Comparison of ENCODE assay signal across 23 cellular contexts in genomic region chr11:129286813-129287212, GRCh38.
DNase-seq lines count a peak whose midpoint lies in the region; ATAC-seq and TF ChIP-seq lines count a peak whose summit lies in the region.
"Had no signal": no experiment of that assay in that cellular context is flagged by ENCODE, and none has a peak within 500 bp of the region (broad histone marks: within the 10 kb centered on the region; RNA-seq: fewer than 3 reads in every experiment).

No MANE protein-coding gene starts in this region.

- peak overlapping the region; percentile 27 for H3K27ac Mint-ChIP-seq in progenitor cell of endocrine pancreas
- H3K27ac Mint-ChIP-seq in CD8-positive, alpha-beta memory T cell: peak overlapping the region in 1 of 8 donors; percentile 5
- H3K27ac Mint-ChIP-seq: activated naive CD4-positive, alpha-beta T cell treated with anti-CD3 and anti-CD28 coated beads, Interleukin-2, amount 50 U/mL, for 24 hours; CD4-positive, CD25-positive, alpha-beta regulatory T cell; dendritic cell treated with granulocyte-macrophage colony-stimulating factor and Interleukin-4, amounts not matched to agents 40 ng/mL and 50 ng/mL, for 4 days; stimulated activated effector memory CD8-positive, alpha-beta T cell treated with anti-CD3 and anti-CD28 coated beads, Interleukin-12 subunit alpha, Interleukin-12 subunit beta, amount 100 ng/mL, for 72 hours had no signal

- peaks cover 46% of the 10 kb centered on the region for H3K4me1 ChIP-seq in PC-3 (ENCODE audit: insufficient read depth, low read length)
- no peaks in the 10 kb centered on the region for H3K4me1 ChIP-seq in CD8-positive, alpha-beta memory T cell (ENCODE audit: insufficient read depth, low read length)

- POLR2A ChIA-PET in PC-3 (lab: Charles Lee; ENCODE audit: unreplicated experiment): no interaction called here
- POLR2A ChIA-PET in CD8-positive, alpha-beta memory T cell (lab: Charles Lee): no interaction called here

- H3K36me3 Mint-ChIP-seq in progenitor cell of endocrine pancreas (ENCODE audit: insufficient read depth): no peaks in the 10 kb centered on the region
- peaks cover 0 to 1% (median 0%) of the 10 kb centered on the region in 3 donors for H3K36me3 Mint-ChIP-seq in CD8-positive, alpha-beta memory T cell
- H3K36me3 Mint-ChIP-seq: activated naive CD4-positive, alpha-beta T cell treated with anti-CD3 and anti-CD28 coated beads, Interleukin-2, amount 50 U/mL, for 24 hours; brain; CD4-positive, CD25-positive, alpha-beta regulatory T cell; stimulated activated effector memory CD8-positive, alpha-beta T cell treated with anti-CD3 and anti-CD28 coated beads, Interleukin-12 subunit alpha, Interleukin-12 subunit beta, amount 100 ng/mL, for 72 hours had no signal

- no peaks in the 10 kb centered on the region for H3K27me3 ChIP-seq in PC-3 (ENCODE audit: low read length)
- H3K27me3 ChIP-seq in CD8-positive, alpha-beta memory T cell (ENCODE audit: insufficient read depth, low read length, poor library complexity, severe bottlenecking): no peaks in the 10 kb centered on the region

- H3K4me1 Mint-ChIP-seq in progenitor cell of endocrine pancreas (ENCODE audit: low read depth): peaks cover 69% of the 10 kb centered on the region
- no peaks in the 10 kb centered on the region for H3K4me1 Mint-ChIP-seq in CD8-positive, alpha-beta memory T cell
- H3K4me1 Mint-ChIP-seq: CD4-positive, CD25-positive, alpha-beta regulatory T cell had no signal

- H3K9me3 Mint-ChIP-seq in progenitor cell of endocrine pancreas (ENCODE audit: low read depth): no peaks in the 10 kb centered on the region
- no peaks in the 10 kb centered on the region for H3K9me3 Mint-ChIP-seq in CD8-positive, alpha-beta memory T cell
- H3K9me3 Mint-ChIP-seq: activated naive CD4-positive, alpha-beta T cell treated with anti-CD3 and anti-CD28 coated beads, Interleukin-2, amount 50 U/mL, for 24 hours; brain; CD4-positive, CD25-positive, alpha-beta regulatory T cell; dendritic cell treated with granulocyte-macrophage colony-stimulating factor and Interleukin-4, amounts not matched to agents 40 ng/mL and 50 ng/mL, for 4 days; stimulated activated effector memory CD8-positive, alpha-beta T cell treated with anti-CD3 and anti-CD28 coated beads, Interleukin-12 subunit alpha, Interleukin-12 subunit beta, amount 100 ng/mL, for 72 hours had no signal

- CTCF ChIA-PET in PC-3 (lab: Charles Lee): no interaction called here
- CTCF ChIA-PET in CD8-positive, alpha-beta memory T cell (lab: Charles Lee): no interaction called here

- no peak overlapping the region for H3K9ac ChIP-seq in PC-3 (ENCODE audit: low read length)

- H3K27me3 Mint-ChIP-seq in progenitor cell of endocrine pancreas: peaks cover 3% of the 10 kb centered on the region
- H3K27me3 Mint-ChIP-seq in CD8-positive, alpha-beta memory T cell: peaks cover 11 to 46% of the 10 kb centered on the region in 2 donors

- H3K4me2 ChIP-seq in PC-3 (ENCODE audit: low read length): peak overlapping the region; percentile 18

- no peaks in the 10 kb centered on the region for H3K9me2 ChIP-seq in PC-3 (replicated peaks; ENCODE audit: low read length)

- no peak overlapping the region for H3K4me3 Mint-ChIP-seq in progenitor cell of endocrine pancreas (ENCODE audit: low read depth)
- no peak overlapping the region for H3K4me3 Mint-ChIP-seq in CD8-positive, alpha-beta memory T cell
- H3K4me3 Mint-ChIP-seq: activated naive CD4-positive, alpha-beta T cell treated with anti-CD3 and anti-CD28 coated beads, Interleukin-2, amount 50 U/mL, for 24 hours; brain; CD4-positive, CD25-positive, alpha-beta regulatory T cell; dendritic cell treated with granulocyte-macrophage colony-stimulating factor and Interleukin-4, amounts not matched to agents 40 ng/mL and 50 ng/mL, for 4 days; stimulated activated effector memory CD8-positive, alpha-beta T cell treated with anti-CD3 and anti-CD28 coated beads, Interleukin-12 subunit alpha, Interleukin-12 subunit beta, amount 100 ng/mL, for 72 hours had no signal

- H3K36me3 ChIP-seq in PC-3 (ENCODE audit: low read depth, low read length): no peaks in the 10 kb centered on the region
- H3K36me3 ChIP-seq in CD8-positive, alpha-beta memory T cell (ENCODE audit: insufficient read depth, low read length): no peaks in the 10 kb centered on the region

- H3K4me3 ChIP-seq in PC-3 (ENCODE audit: low read length): no peak overlapping the region
- H3K4me3 ChIP-seq in CD8-positive, alpha-beta memory T cell (ENCODE audit: low read length): no peak overlapping the region

- no peaks in the 10 kb centered on the region for H3K9me3 ChIP-seq in PC-3 (ENCODE audit: low read length)
- no peaks in the 10 kb centered on the region for H3K9me3 ChIP-seq in CD8-positive, alpha-beta memory T cell (ENCODE audit: low read length)

- H2AFZ ChIP-seq in PC-3 (ENCODE audit: low read length): peak overlapping the region; percentile 51

- H3K27ac ChIP-seq in PC-3 (ENCODE audit: low read length): no peak overlapping the region
- no peak overlapping the region for H3K27ac ChIP-seq in CD8-positive, alpha-beta memory T cell (ENCODE audit: low read depth, low read length)

- TF ChIP-seq CTCF in PC-3 (conservative IDR thresholded peaks at IDR 0.05; ENCODE audit: low read depth, low read length) (no peak), progenitor cell of endocrine pancreas (IDR thresholded peaks at IDR 0.05; ENCODE audit: unreplicated experiment) (no peak)

- BruUV-seq in PC-3 (replicated peaks; lab: Mats Ljungman, UMichigan): no TSS peak

- DNase-seq in NCI-H2196 (lab: John Stamatoyannopoulos, UW; ENCODE audit: unreplicated experiment) (peak; percentile 24), NCI-H2196 treated with DMSO at 0.1 percent for 48 hours (lab: John Stamatoyannopoulos, UW; ENCODE audit: unreplicated experiment) (no peak), NCI-H1930 (lab: John Stamatoyannopoulos, UW) (peak; percentile 62 to 73), PC-3 (peak; percentile 41), progenitor cell of endocrine pancreas (ENCODE audit: low spot score, unreplicated experiment) (no peak), superior temporal gyrus (ENCODE audit: extremely low spot score) (no peak)
- no peak for DNase-seq in CD8-positive, alpha-beta memory T cell
- DNase-seq: ACHN; activated CD4-positive, alpha-beta T cell treated with anti-CD3 and anti-CD28 coated beads, Interleukin-2, amount 50 U/mL, for 1 hour; activated T-cell treated with anti-CD3 and anti-CD28 coated beads, Interleukin-2, amount 50 U/mL, for 1 hour; CD4-positive, CD25-positive, alpha-beta regulatory T cell; erythroblast; GF-D8; HCEC 1CT; NCI-H1694; occipital lobe; OCI-M1 had no signal

- intact Hi-C loops in PC-3 (cut with micrococcal nuclease): no loop called here

- H3F3A ChIP-seq in PC-3 (ENCODE audit: low read length, unreplicated experiment): no peaks in the 10 kb centered on the region

- no peaks in the 10 kb centered on the region for H4K20me1 ChIP-seq in PC-3 (ENCODE audit: low read length)

- H3K79me2 ChIP-seq in PC-3 (ENCODE audit: low read length): no peaks in the 10 kb centered on the region

- ATAC-seq in PC-3 (peak; percentile 53), HG02798 (IDR thresholded peaks at IDR 0.05; ENCODE audit: poor library complexity, unreplicated experiment) (no peak)
- ATAC-seq: SK-N-SH treated with all-trans-retinoic acid at 6 μM for 48 hours; stimulated activated effector memory CD8-positive, alpha-beta T cell treated with anti-CD3 and anti-CD28 coated beads, Interleukin-12 subunit alpha, Interleukin-12 subunit beta, amount 100 ng/mL, for 72 hours had no signal

Comparison
In these comparisons a context has a peak if more than half of its experiments do, and no peak if none do; other contexts are left out.
1. DNase-seq: peak in NCI-H2196 (single experiment), NCI-H1930 (2 of 2) and PC-3 (single experiment); none in NCI-H2196 treated with DMSO at 0.1 percent for 48 hours (single experiment), progenitor cell of endocrine pancreas (single experiment), CD8-positive, alpha-beta memory T cell (0 of 5) and superior temporal gyrus (single experiment).